16 cellular contexts compared by ENCODE assay signal in genomic region chr6:32815996-32816395, GRCh38.
DNase-seq lines count a peak whose midpoint lies in the region; ATAC-seq and TF ChIP-seq lines count a peak whose summit lies in the region.
"Had no signal": no experiment of that assay in that cellular context is flagged by ENCODE, and none has a peak within 500 bp of the region (broad histone marks: within the 10 kb centered on the region; RNA-seq: fewer than 3 reads in every experiment).

No MANE protein-coding gene starts in this region.

- no peak for TF ChIP-seq CTCF in neutrophil (IDR thresholded peaks at IDR 0.05)

- DNase-seq in MV-4-11 (lab: John Stamatoyannopoulos, UW) (peak; percentile 27), LoVo (ENCODE audit: low spot score) (no peak), erythroblast (lab: John Stamatoyannopoulos, UW) (no peak)
- DNase-seq: activated CD4-positive, CD25-positive, alpha-beta regulatory T cell treated with anti-CD3 and anti-CD28 coated beads, Interleukin-2, amount 50 U/mL, for 72 hours; CD8-positive, alpha-beta T cell; heart left ventricle; KG1; left ventricle myocardium inferior; SHP77; stimulated activated CD4-positive, alpha-beta T cell treated with anti-CD3 and anti-CD28 coated beads, Interleukin-2, amount 100 ng/mL, for 24 hours; stimulated activated naive CD8-positive, alpha-beta T cell treated with anti-CD3 and anti-CD28 coated beads, Interleukin-15, amount 100 ng/mL, for 72 hours had no signal

- no peak for TF ChIP-seq POLR2A in erythroblast (IDR thresholded peaks at IDR 0.05; ENCODE audit: low read length)

- ATAC-seq in GM18517 (IDR thresholded peaks at IDR 0.05; ENCODE audit: unreplicated experiment): peak; percentile 55
- ATAC-seq in GM21723 (IDR thresholded peaks at IDR 0.05; ENCODE audit: unreplicated experiment): peak; percentile 53
- ATAC-seq in GM19397 (IDR thresholded peaks at IDR 0.05; ENCODE audit: unreplicated experiment): no peak

- no peaks in the 10 kb centered on the region for H3K9me3 ChIP-seq in neutrophil
- H3K9me3 ChIP-seq: heart left ventricle, left ventricle myocardium inferior had no signal

- peak overlapping the region; percentile 1 for H3K27ac ChIP-seq in neutrophil
- H3K27ac ChIP-seq: left ventricle myocardium inferior, parathyroid adenoma had no signal

- peaks cover 0 to 5% of the 10 kb centered on the region in 2 experiments for H3K4me1 ChIP-seq in neutrophil (ENCODE audit: control insufficient read depth in 1 of 2, insufficient read depth in 1 of 2, low read depth in 1 of 2, low read length in 1 of 2)
- H3K4me1 ChIP-seq: parathyroid adenoma had no signal

- H3K4me3 ChIP-seq in neutrophil (ENCODE audit: low read depth in 1 of 2, low read length in 1 of 2): no peak overlapping the region
- H3K4me3 ChIP-seq: left ventricle myocardium inferior had no signal

- H3K36me3 ChIP-seq in neutrophil: no peaks in the 10 kb centered on the region
- H3K36me3 ChIP-seq: left ventricle myocardium inferior had no signal

- H3K27me3 ChIP-seq in neutrophil: no peaks in the 10 kb centered on the region
